ENCODE assay signal across 10 cellular contexts in the genomic region with DNA sequence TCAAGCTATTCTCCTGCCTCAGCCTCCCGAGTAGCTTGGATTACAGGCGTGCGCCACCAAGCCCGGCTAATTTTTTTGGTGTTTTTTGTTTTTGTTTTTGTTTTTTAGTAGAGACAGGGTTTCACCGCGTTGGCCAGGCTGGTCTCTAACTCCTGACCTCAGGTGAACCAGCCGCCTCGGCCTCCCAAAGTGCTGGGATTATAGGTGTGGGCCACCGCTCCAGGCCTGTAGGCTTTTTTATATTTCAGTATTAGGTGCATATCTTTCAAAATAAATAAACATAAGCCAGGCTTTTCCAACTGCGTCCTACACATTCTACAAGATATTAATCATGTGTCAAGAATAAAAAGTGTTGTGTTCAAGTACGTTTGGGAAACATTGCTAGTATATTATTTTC. TPM values are rescaled to one million over a fixed set of nuclear protein-coding genes. Genes with fewer than 3 reads are reported as not detected.
DNase-seq lines count a peak whose midpoint lies in the region; ATAC-seq, FAIRE-seq and TF ChIP-seq lines count a peak whose summit lies in the region.
"Not testable (repeated sequence)": the region's sequence is repeated elsewhere in the genome, so short reads cannot be mapped to it uniquely, and the experiment has no call there.
"Had no signal": no experiment of that assay in that cellular context is flagged by ENCODE, and none has a peak within 500 bp of the region (broad histone marks: within the 10 kb centered on the region; RNA-seq: fewer than 3 reads in every experiment).

No MANE protein-coding gene starts in this region.

- H3K27ac Mint-ChIP-seq in T-helper 17 cell = peak overlapping the region; percentile 79

- not testable (repeated sequence) for H3K9me3 ChIP-seq in BLaER1; HUES64 (ENCODE audit: insufficient read depth, low read depth, low read length); T-helper 17 cell (ENCODE audit: control insufficient read depth, low read length, poor library complexity, severe bottlenecking); adrenal gland (replicated peaks in 1 of 3); endothelial cell of umbilical vein (replicated peaks; ENCODE audit: control insufficient read depth, insufficient read depth, low read length); keratinocyte (ENCODE audit: control insufficient read depth, low read depth, low read length); neuron (ENCODE audit: low read length); stomach smooth muscle (ENCODE audit: control insufficient read depth in 2 of 2, low read length in 2 of 2)

- FAIRE-seq in endothelial cell of umbilical vein (lab: Jason Lieb, UNC); keratinocyte (lab: Jason Lieb, UNC): not testable (repeated sequence)

- H2AFZ ChIP-seq in endothelial cell of umbilical vein (ENCODE audit: low read depth, low read length) (peak overlapping the region; percentile 20), keratinocyte (ENCODE audit: control insufficient read depth, low read length) (peak overlapping the region; percentile 67)
- not testable (repeated sequence) for H2AFZ ChIP-seq in neuron (ENCODE audit: low read depth, low read length)

- BruUV-seq in endothelial cell of umbilical vein (replicated peaks; lab: Mats Ljungman, UMichigan) = TSS peak; percentile 86

- H3K27me3 Mint-ChIP-seq in T-helper 17 cell = not testable (repeated sequence)

- not testable (repeated sequence) for H3K27ac ChIP-seq in BLaER1; HUES64 (ENCODE audit: low read depth, low read length)
- H3K27ac ChIP-seq in adrenal gland (peak overlapping the region in 3 of 5 donors; percentile 65 to 85 (median 82)), endothelial cell of umbilical vein (ENCODE audit: insufficient read depth, low read depth, low read length) (peak overlapping the region; percentile 53), keratinocyte (ENCODE audit: control insufficient read depth, insufficient read depth, low read length) (peak overlapping the region; percentile 67), stomach smooth muscle (ENCODE audit: low read length) (peak overlapping the region; percentile 49)

- 100% methylated on average over 2 of the region's 11 CpGs for WGBS in HUES64
- 30 to 54% (median 40%) methylated on average over 6 to 7 of the region's 11 CpGs for WGBS in adrenal gland, 4 donors

- not testable (repeated sequence) for TF ChIP-seq CTCF in adrenal gland (IDR thresholded peaks at IDR 0.05); endothelial cell of umbilical vein (IDR thresholded peaks at IDR 0.05; ENCODE audit: extremely low read depth in 1 of 2, insufficient read depth in 1 of 2, low read depth in 1 of 2, low read length in 2 of 2); keratinocyte (optimal IDR thresholded peaks at IDR 0.05 in 1 of 3, IDR thresholded peaks at IDR 0.05 in 1 of 3, conservative IDR thresholded peaks at IDR 0.05 in 1 of 3; ENCODE audit: extremely low read depth in 1 of 3, insufficient read depth in 2 of 3, low read length in 3 of 3)

- not testable (repeated sequence) for ATAC-seq in T-helper 17 cell

- peak overlapping the region; percentile 85 for H3K4me3 Mint-ChIP-seq in T-helper 17 cell

- H3K36me3 Mint-ChIP-seq in T-helper 17 cell (ENCODE audit: low read depth) = not testable (repeated sequence)

- H3K9ac ChIP-seq in BLaER1; endothelial cell of umbilical vein (replicated peaks; ENCODE audit: extremely low read depth, insufficient read depth, low read length): not testable (repeated sequence)
- H3K9ac ChIP-seq in HUES64 (ENCODE audit: low read depth, low read length) (peak overlapping the region; percentile 50), keratinocyte (ENCODE audit: control insufficient read depth, extremely low read depth, insufficient read depth, low read length) (peak overlapping the region; percentile 61), stomach smooth muscle (ENCODE audit: low read length in 2 of 2) (peak overlapping the region; percentile 22 to 57)

- CTCF ChIA-PET in endothelial cell of umbilical vein (lab: Charles Lee) = not testable (repeated sequence)

- H3K36me3 ChIP-seq in BLaER1; HUES64 (ENCODE audit: insufficient read depth, low read length); adrenal gland (replicated peaks in 1 of 2); endothelial cell of umbilical vein (ENCODE audit: control insufficient read depth in 2 of 2, extremely low read depth in 1 of 2, insufficient read depth in 2 of 2, low read length in 2 of 2); keratinocyte (ENCODE audit: control insufficient read depth in 2 of 2, extremely low read depth in 1 of 2, insufficient read depth in 2 of 2, low read length in 2 of 2); neuron (ENCODE audit: insufficient read depth, low read length); stomach smooth muscle (ENCODE audit: control insufficient read depth in 2 of 2, insufficient read depth in 2 of 2, low read length in 2 of 2): not testable (repeated sequence)

- intact Hi-C loops in adrenal gland (cut with DNase I); endothelial cell of umbilical vein (cut with micrococcal nuclease): not testable (repeated sequence)

- not testable (repeated sequence) for TF ChIP-seq POLR2A in adrenal gland (IDR thresholded peaks at IDR 0.05); endothelial cell of umbilical vein (IDR thresholded peaks at IDR 0.05; ENCODE audit: low read depth, low read length)

- H3K4me1 Mint-ChIP-seq in T-helper 17 cell = not testable (repeated sequence)

- H3K4me2 ChIP-seq in BLaER1 (peak overlapping the region; percentile 67), endothelial cell of umbilical vein (ENCODE audit: insufficient read depth, low read length) (peak overlapping the region; percentile 74), keratinocyte (ENCODE audit: control insufficient read depth, extremely low read depth, insufficient read depth, low read depth, low read length) (peak overlapping the region; percentile 76)

- H4K20me1 ChIP-seq in BLaER1; endothelial cell of umbilical vein (replicated peaks; ENCODE audit: control insufficient read depth, extremely low read depth, insufficient read depth, low read length); keratinocyte (ENCODE audit: control insufficient read depth, extremely low read depth, insufficient read depth, low read length): not testable (repeated sequence)

- H3K79me2 ChIP-seq in endothelial cell of umbilical vein (ENCODE audit: control insufficient read depth, insufficient read depth, low read length) (peaks cover 17% of the 10 kb centered on the region), keratinocyte (ENCODE audit: control insufficient read depth, insufficient read depth, low read length) (peaks cover 18% of the 10 kb centered on the region)

- POLR2A ChIA-PET in endothelial cell of umbilical vein (lab: Charles Lee) = interaction anchor here (0.6 kb wide), 1 partner anchor 82 kb away, joined by 3 read pairs; no protein-coding TSS in a partner anchor

- not testable (repeated sequence) for H3K9me1 ChIP-seq in endothelial cell of umbilical vein (replicated peaks; ENCODE audit: control insufficient read depth, extremely low read depth, insufficient read depth, low read length); keratinocyte (ENCODE audit: control insufficient read depth, extremely low read depth, insufficient read depth, low read length)

- not testable (repeated sequence) for H3K4me1 ChIP-seq in BLaER1; HUES64 (ENCODE audit: insufficient read depth, low read length); adrenal gland (replicated peaks in 1 of 2); endothelial cell of umbilical vein (ENCODE audit: control insufficient read depth, extremely low read depth, insufficient read depth, low read length); keratinocyte (ENCODE audit: control insufficient read depth, extremely low read depth, insufficient read depth, low read length); neuron (ENCODE audit: insufficient read depth, low read length); stomach smooth muscle (ENCODE audit: control insufficient read depth, insufficient read depth, low read length)

- H3K27me3 ChIP-seq in BLaER1; HUES64 (ENCODE audit: insufficient read depth, low read length); adrenal gland; endothelial cell of umbilical vein (ENCODE audit: control insufficient read depth in 2 of 2, insufficient read depth in 2 of 2, low read length in 2 of 2); keratinocyte (ENCODE audit: control insufficient read depth, extremely low read depth, insufficient read depth, low read length); neuron (ENCODE audit: insufficient read depth, low read length); stomach smooth muscle (ENCODE audit: control insufficient read depth in 1 of 2, insufficient read depth in 2 of 2, low read length in 2 of 2): not testable (repeated sequence)

- not testable (repeated sequence) for DNase-seq in T-helper 17 cell; endothelial cell of umbilical vein (ENCODE audit: low read depth, low spot score); keratinocyte (ENCODE audit: low read depth, low spot score)
- peak in 1 of 7 donors; percentile 55 for DNase-seq in adrenal gland

- H3K4me3 ChIP-seq in BLaER1 = peak overlapping the region; percentile 78
- peak overlapping the region; percentile 57 for H3K4me3 ChIP-seq in HUES64 (ENCODE audit: low read length)
- peak overlapping the region in 2 of 4 donors; percentile 22 to 53 for H3K4me3 ChIP-seq in adrenal gland
- peak overlapping the region in 2 of 3 experiments; percentile 30 to 62 for H3K4me3 ChIP-seq in endothelial cell of umbilical vein (replicated peaks in 1 of 3; ENCODE audit: insufficient read depth in 1 of 3, low read depth in 1 of 3, low read length in 3 of 3)
- H3K4me3 ChIP-seq in keratinocyte (ENCODE audit: control insufficient read depth in 2 of 3, extremely low read depth in 1 of 3, insufficient read depth in 2 of 3, low read depth in 1 of 3, low read length in 3 of 3) = peak overlapping the region; percentile 47 to 62 (median 59)
- H3K4me3 ChIP-seq in neuron (ENCODE audit: low read length) = peak overlapping the region; percentile 63
- peak overlapping the region; percentile 59 to 66 for H3K4me3 ChIP-seq in stomach smooth muscle (ENCODE audit: low read length in 2 of 2)

- dilution Hi-C loops in endothelial cell of umbilical vein (cut with MboI; ENCODE audit: extremely low pct_ligation_motif_present, low sequenced_read_pairs); keratinocyte (cut with MboI; ENCODE audit: extremely low pct_ligation_motif_present, low sequenced_read_pairs): not testable (repeated sequence)

RNA-seq across cellular contexts. Expression of a gene that starts 45.3 kb away (rescaled TPM):
- 0.15 TPM for polyA plus RNA-seq in HUES64 (2013, experiment 1 of 2)
- polyA plus RNA-seq in HUES64 (2013, experiment 2 of 2) = 0.32 TPM
- total RNA-seq in T-helper 17 cell = not detected
- not detected for total RNA-seq in adrenal gland
- polyA plus RNA-seq in adrenal gland = not detected
- total RNA-seq in endothelial cell of umbilical vein = not detected in 2 replicates
- polyA plus RNA-seq in endothelial cell of umbilical vein = not detected in 2 replicates
- polyA plus RNA-seq in endothelial cell of umbilical vein (2011; cell fraction: cytosol; rRNA removed) = not detected in 2 replicates
- polyA plus RNA-seq in endothelial cell of umbilical vein (2011; cell fraction: nucleus; rRNA removed) = not detected in 2 replicates
- polyA plus RNA-seq in endothelial cell of umbilical vein (2012) = not detected in 2 replicates
- polyA minus RNA-seq in endothelial cell of umbilical vein = not detected in 2 replicates
- polyA minus RNA-seq in endothelial cell of umbilical vein (2011; cell fraction: cytosol; rRNA and poly(A)+ RNA removed) = not detected
- polyA minus RNA-seq in endothelial cell of umbilical vein (2011; cell fraction: nucleus; rRNA and poly(A)+ RNA removed) = not detected in 2 replicates
- polyA plus RNA-seq in keratinocyte = not detected in 3 replicates
- polyA plus RNA-seq in keratinocyte (2011; ENCODE audit: low read depth) = not detected
- not detected in 2 replicates for polyA plus RNA-seq in keratinocyte (2011; cell fraction: cytosol; rRNA removed)
- polyA plus RNA-seq in keratinocyte (2011; cell fraction: nucleus; rRNA removed) = not detected in 2 replicates
- polyA plus RNA-seq in keratinocyte (2012; ENCODE audit: low replicate concordance) = 0.06 TPM in 1 of 2 replicates, not detected in the other
- not detected in 3 replicates for polyA minus RNA-seq in keratinocyte
- not detected for polyA minus RNA-seq in keratinocyte (2011; cell fraction: cytosol; rRNA and poly(A)+ RNA removed)
- not detected in 2 replicates for polyA minus RNA-seq in keratinocyte (2011; cell fraction: nucleus; rRNA and poly(A)+ RNA removed)
- total RNA-seq: aorta, mesenteric fat pad had no signal
- polyA plus RNA-seq: aorta had no signal
